In the genomic region with DNA sequence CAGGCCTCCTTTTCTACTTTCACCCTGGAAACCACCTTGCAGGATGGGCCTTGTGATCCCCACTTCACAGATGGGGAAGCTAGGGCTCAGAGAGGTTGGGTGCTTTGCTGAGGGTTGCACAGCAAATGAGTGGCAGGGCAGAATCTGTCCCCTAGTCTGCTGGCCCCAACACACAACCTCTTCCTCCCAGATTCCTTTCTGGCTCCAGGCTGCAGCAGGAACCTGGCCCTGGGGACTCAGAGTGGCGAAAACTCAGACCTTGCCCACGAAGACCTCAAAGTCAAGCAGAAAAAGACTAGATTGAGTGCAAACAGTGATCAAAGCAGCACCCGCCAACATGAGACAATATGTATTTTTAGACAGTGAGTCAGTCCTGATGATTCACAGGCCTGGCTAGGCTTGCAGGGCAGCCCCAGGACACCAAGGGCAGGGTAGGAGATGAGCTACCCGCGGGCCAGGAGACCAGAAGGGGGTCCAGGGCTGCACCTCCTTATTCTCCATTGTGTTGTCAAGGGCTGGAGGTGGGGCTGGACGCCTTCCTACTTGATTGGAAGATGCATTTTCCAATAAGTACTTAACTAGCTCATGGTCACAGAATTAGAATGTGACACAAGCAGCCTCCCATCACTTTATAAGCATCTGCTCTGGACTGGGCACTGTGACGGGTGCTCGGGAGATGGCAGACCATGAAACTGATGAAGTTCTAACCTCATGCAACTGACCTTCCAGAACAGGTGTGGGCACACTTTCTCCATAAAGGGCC, we compare ENCODE assay signal across 1 cellular context.
TF ChIP-seq lines count a peak whose summit lies in the region.

No MANE protein-coding gene starts in this region.

TF ChIP-seq in HepG2, 621 proteins besides CTCF, POLR2A, EP300 and RAD21 (continued from another document and continues in another):
- TF ChIP-seq TBX2 (CRISPR knock-in tag; IDR thresholded peaks at IDR 0.05; ENCODE audit: borderline replicate concordance) (peak; percentile 40; the same call in 1 of the 2 replicates), HMGA1 (CRISPR knock-in tag; conservative IDR thresholded peaks at IDR 0.05) (no peak), DPF2 (CRISPR knock-in tag; IDR thresholded peaks at IDR 0.05; ENCODE audit: borderline replicate concordance, low read depth) (peak; percentile 47; the same call in 1 of the 2 replicates), FOXA3 (CRISPR knock-in tag; IDR thresholded peaks at IDR 0.05) (peak; percentile 64), SOX6 (IDR thresholded peaks at IDR 0.05) (no peak), SOX6 (CRISPR knock-in tag; IDR thresholded peaks at IDR 0.05) (peak; percentile 77), ATF7 (IDR thresholded peaks at IDR 0.05) (peak; percentile 31; the same call in 1 of the 2 replicates), ATF7 (CRISPR knock-in tag; IDR thresholded peaks at IDR 0.05) (0 out of 2 replicates have a peak, but pooled peaks have one; percentile 65), ZFP62 (CRISPR knock-in tag; IDR thresholded peaks at IDR 0.05) (no peak), KDM1A (CRISPR knock-in tag; IDR thresholded peaks at IDR 0.05) (peak; percentile 85), ZNF629 (CRISPR knock-in tag; conservative IDR thresholded peaks at IDR 0.05) (peak; percentile 63), SP4 (CRISPR knock-in tag; IDR thresholded peaks at IDR 0.05) (no peak), SIX4 (CRISPR knock-in tag; IDR thresholded peaks at IDR 0.05) (no peak), ZFP36 (IDR thresholded peaks at IDR 0.05; ENCODE audit: borderline replicate concordance, low read depth, low read length, partially characterized antibody) (peak; percentile 92), NR2C2 (CRISPR knock-in tag; IDR thresholded peaks at IDR 0.05; ENCODE audit: borderline replicate concordance) (no peak), CCAR2 (optimal IDR thresholded peaks at IDR 0.05; ENCODE audit: low read depth, low read length) (no peak), WIZ (CRISPR knock-in tag; IDR thresholded peaks at IDR 0.05) (no peak), ZMYM4 (CRISPR knock-in tag; IDR thresholded peaks at IDR 0.05) (no peak), KLF6 (CRISPR knock-in tag; IDR thresholded peaks at IDR 0.05) (no peak), RFX1 (IDR thresholded peaks at IDR 0.05) (no peak), ZNF260 (CRISPR knock-in tag; IDR thresholded peaks at IDR 0.05; ENCODE audit: borderline replicate concordance, low read depth) (no peak), ZNF761 (CRISPR knock-in tag; conservative IDR thresholded peaks at IDR 0.05) (no peak), ZNF773 (CRISPR knock-in tag; IDR thresholded peaks at IDR 0.05; ENCODE audit: borderline replicate concordance) (no peak), HHEX (CRISPR knock-in tag; IDR thresholded peaks at IDR 0.05) (no peak), FOSL1 (CRISPR knock-in tag; IDR thresholded peaks at IDR 0.05; ENCODE audit: borderline replicate concordance) (0 out of 2 replicates have a peak, but pooled peaks have one; percentile 61), ISL2 (CRISPR knock-in tag; IDR thresholded peaks at IDR 0.05) (0 out of 2 replicates have a peak, but pooled peaks have one; percentile 21), TCF7 (IDR thresholded peaks at IDR 0.05; ENCODE audit: low read depth) (peak; percentile 83), NR2F6 (IDR thresholded peaks at IDR 0.05) (no peak), NR2F6 (CRISPR knock-in tag; IDR thresholded peaks at IDR 0.05) (peak; percentile 39; the same call in 1 of the 2 replicates), ZNF83 (CRISPR knock-in tag; IDR thresholded peaks at IDR 0.05; ENCODE audit: borderline replicate concordance) (no peak), HDAC1 (CRISPR knock-in tag; IDR thresholded peaks at IDR 0.05) (peak; percentile 29; the same call in 1 of the 2 replicates), RARA (CRISPR knock-in tag; IDR thresholded peaks at IDR 0.05) (peak; percentile 67), ZNF644 (CRISPR knock-in tag; IDR thresholded peaks at IDR 0.05; ENCODE audit: low read depth) (peak; percentile 50; the same call in 1 of the 2 replicates), SMARCE1 (IDR thresholded peaks at IDR 0.05; ENCODE audit: borderline replicate concordance) (no peak), ZNF441 (CRISPR knock-in tag; IDR thresholded peaks at IDR 0.05; ENCODE audit: borderline replicate concordance) (no peak), ZNF768 (CRISPR knock-in tag; IDR thresholded peaks at IDR 0.05) (peak; percentile 100), JUND (CRISPR knock-in tag; IDR thresholded peaks at IDR 0.05) (peak; percentile 73), RFXANK (CRISPR knock-in tag; IDR thresholded peaks at IDR 0.05) (no peak), ZNF282 (IDR thresholded peaks at IDR 0.05; ENCODE audit: partially characterized antibody) (no peak), GATAD2A (CRISPR knock-in tag; IDR thresholded peaks at IDR 0.05) (peak; percentile 73), ZIK1 (CRISPR knock-in tag; IDR thresholded peaks at IDR 0.05; ENCODE audit: borderline replicate concordance, low read depth) (no peak)
- TF ChIP-seq, protein P1, sequence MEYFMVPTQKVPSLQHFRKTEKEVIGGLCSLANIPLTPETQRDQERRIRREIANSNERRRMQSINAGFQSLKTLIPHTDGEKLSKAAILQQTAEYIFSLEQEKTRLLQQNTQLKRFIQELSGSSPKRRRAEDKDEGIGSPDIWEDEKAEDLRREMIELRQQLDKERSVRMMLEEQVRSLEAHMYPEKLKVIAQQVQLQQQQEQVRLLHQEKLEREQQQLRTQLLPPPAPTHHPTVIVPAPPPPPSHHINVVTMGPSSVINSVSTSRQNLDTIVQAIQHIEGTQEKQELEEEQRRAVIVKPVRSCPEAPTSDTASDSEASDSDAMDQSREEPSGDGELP (IDR thresholded peaks at IDR 0.05; ENCODE audit: borderline replicate concordance, low read depth): no peak
- TF ChIP-seq, protein P2, sequence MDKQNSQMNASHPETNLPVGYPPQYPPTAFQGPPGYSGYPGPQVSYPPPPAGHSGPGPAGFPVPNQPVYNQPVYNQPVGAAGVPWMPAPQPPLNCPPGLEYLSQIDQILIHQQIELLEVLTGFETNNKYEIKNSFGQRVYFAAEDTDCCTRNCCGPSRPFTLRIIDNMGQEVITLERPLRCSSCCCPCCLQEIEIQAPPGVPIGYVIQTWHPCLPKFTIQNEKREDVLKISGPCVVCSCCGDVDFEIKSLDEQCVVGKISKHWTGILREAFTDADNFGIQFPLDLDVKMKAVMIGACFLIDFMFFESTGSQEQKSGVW (CRISPR knock-in tag; IDR thresholded peaks at IDR 0.05; ENCODE audit: borderline replicate concordance): no peak
- TF ChIP-seq, protein P3, sequence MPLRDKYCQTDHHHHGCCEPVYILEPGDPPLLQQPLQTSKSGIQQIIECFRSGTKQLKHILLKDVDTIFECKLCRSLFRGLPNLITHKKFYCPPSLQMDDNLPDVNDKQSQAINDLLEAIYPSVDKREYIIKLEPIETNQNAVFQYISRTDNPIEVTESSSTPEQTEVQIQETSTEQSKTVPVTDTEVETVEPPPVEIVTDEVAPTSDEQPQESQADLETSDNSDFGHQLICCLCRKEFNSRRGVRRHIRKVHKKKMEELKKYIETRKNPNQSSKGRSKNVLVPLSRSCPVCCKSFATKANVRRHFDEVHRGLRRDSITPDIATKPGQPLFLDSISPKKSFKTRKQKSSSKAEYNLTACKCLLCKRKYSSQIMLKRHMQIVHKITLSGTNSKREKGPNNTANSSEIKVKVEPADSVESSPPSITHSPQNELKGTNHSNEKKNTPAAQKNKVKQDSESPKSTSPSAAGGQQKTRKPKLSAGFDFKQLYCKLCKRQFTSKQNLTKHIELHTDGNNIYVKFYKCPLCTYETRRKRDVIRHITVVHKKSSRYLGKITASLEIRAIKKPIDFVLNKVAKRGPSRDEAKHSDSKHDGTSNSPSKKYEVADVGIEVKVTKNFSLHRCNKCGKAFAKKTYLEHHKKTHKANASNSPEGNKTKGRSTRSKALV (CRISPR knock-in tag; IDR thresholded peaks at IDR 0.05): no peak
- TF ChIP-seq, protein P4, sequence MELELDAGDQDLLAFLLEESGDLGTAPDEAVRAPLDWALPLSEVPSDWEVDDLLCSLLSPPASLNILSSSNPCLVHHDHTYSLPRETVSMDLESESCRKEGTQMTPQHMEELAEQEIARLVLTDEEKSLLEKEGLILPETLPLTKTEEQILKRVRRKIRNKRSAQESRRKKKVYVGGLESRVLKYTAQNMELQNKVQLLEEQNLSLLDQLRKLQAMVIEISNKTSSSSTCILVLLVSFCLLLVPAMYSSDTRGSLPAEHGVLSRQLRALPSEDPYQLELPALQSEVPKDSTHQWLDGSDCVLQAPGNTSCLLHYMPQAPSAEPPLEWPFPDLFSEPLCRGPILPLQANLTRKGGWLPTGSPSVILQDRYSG (CRISPR knock-in tag; IDR thresholded peaks at IDR 0.05): no peak
- TF ChIP-seq, protein P5, sequence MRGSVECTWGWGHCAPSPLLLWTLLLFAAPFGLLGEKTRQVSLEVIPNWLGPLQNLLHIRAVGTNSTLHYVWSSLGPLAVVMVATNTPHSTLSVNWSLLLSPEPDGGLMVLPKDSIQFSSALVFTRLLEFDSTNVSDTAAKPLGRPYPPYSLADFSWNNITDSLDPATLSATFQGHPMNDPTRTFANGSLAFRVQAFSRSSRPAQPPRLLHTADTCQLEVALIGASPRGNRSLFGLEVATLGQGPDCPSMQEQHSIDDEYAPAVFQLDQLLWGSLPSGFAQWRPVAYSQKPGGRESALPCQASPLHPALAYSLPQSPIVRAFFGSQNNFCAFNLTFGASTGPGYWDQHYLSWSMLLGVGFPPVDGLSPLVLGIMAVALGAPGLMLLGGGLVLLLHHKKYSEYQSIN (CRISPR knock-in tag; IDR thresholded peaks at IDR 0.05; ENCODE audit: borderline replicate concordance): no peak
- TF ChIP-seq, protein P6, sequence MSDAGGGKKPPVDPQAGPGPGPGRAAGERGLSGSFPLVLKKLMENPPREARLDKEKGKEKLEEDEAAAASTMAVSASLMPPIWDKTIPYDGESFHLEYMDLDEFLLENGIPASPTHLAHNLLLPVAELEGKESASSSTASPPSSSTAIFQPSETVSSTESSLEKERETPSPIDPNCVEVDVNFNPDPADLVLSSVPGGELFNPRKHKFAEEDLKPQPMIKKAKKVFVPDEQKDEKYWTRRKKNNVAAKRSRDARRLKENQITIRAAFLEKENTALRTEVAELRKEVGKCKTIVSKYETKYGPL (CRISPR knock-in tag; IDR thresholded peaks at IDR 0.05): no peak
- TF ChIP-seq, protein P7, sequence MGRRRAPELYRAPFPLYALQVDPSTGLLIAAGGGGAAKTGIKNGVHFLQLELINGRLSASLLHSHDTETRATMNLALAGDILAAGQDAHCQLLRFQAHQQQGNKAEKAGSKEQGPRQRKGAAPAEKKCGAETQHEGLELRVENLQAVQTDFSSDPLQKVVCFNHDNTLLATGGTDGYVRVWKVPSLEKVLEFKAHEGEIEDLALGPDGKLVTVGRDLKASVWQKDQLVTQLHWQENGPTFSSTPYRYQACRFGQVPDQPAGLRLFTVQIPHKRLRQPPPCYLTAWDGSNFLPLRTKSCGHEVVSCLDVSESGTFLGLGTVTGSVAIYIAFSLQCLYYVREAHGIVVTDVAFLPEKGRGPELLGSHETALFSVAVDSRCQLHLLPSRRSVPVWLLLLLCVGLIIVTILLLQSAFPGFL (CRISPR knock-in tag; IDR thresholded peaks at IDR 0.05): no peak
- TF ChIP-seq, protein P8, sequence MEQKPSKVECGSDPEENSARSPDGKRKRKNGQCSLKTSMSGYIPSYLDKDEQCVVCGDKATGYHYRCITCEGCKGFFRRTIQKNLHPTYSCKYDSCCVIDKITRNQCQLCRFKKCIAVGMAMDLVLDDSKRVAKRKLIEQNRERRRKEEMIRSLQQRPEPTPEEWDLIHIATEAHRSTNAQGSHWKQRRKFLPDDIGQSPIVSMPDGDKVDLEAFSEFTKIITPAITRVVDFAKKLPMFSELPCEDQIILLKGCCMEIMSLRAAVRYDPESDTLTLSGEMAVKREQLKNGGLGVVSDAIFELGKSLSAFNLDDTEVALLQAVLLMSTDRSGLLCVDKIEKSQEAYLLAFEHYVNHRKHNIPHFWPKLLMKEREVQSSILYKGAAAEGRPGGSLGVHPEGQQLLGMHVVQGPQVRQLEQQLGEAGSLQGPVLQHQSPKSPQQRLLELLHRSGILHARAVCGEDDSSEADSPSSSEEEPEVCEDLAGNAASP (CRISPR knock-in tag; IDR thresholded peaks at IDR 0.05; ENCODE audit: borderline replicate concordance): peak; percentile 41; the same call in 1 of the 2 replicates
- TF ChIP-seq, protein P9, sequence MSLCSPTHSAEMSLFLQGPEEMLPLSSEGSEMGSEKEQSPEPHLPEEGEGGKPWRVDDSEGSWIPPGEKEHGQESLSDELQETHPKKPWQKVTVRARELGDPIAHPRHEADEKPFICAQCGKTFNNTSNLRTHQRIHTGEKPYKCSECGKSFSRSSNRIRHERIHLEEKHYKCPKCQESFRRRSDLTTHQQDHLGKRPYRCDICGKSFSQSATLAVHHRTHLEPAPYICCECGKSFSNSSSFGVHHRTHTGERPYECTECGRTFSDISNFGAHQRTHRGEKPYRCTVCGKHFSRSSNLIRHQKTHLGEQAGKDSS (CRISPR knock-in tag; IDR thresholded peaks at IDR 0.05; ENCODE audit: borderline replicate concordance, low read depth): no peak
- TF ChIP-seq, protein P10, sequence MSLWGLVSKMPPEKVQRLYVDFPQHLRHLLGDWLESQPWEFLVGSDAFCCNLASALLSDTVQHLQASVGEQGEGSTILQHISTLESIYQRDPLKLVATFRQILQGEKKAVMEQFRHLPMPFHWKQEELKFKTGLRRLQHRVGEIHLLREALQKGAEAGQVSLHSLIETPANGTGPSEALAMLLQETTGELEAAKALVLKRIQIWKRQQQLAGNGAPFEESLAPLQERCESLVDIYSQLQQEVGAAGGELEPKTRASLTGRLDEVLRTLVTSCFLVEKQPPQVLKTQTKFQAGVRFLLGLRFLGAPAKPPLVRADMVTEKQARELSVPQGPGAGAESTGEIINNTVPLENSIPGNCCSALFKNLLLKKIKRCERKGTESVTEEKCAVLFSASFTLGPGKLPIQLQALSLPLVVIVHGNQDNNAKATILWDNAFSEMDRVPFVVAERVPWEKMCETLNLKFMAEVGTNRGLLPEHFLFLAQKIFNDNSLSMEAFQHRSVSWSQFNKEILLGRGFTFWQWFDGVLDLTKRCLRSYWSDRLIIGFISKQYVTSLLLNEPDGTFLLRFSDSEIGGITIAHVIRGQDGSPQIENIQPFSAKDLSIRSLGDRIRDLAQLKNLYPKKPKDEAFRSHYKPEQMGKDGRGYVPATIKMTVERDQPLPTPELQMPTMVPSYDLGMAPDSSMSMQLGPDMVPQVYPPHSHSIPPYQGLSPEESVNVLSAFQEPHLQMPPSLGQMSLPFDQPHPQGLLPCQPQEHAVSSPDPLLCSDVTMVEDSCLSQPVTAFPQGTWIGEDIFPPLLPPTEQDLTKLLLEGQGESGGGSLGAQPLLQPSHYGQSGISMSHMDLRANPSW (CRISPR knock-in tag; IDR thresholded peaks at IDR 0.05; ENCODE audit: borderline replicate concordance): no peak
- TF ChIP-seq, protein P11, sequence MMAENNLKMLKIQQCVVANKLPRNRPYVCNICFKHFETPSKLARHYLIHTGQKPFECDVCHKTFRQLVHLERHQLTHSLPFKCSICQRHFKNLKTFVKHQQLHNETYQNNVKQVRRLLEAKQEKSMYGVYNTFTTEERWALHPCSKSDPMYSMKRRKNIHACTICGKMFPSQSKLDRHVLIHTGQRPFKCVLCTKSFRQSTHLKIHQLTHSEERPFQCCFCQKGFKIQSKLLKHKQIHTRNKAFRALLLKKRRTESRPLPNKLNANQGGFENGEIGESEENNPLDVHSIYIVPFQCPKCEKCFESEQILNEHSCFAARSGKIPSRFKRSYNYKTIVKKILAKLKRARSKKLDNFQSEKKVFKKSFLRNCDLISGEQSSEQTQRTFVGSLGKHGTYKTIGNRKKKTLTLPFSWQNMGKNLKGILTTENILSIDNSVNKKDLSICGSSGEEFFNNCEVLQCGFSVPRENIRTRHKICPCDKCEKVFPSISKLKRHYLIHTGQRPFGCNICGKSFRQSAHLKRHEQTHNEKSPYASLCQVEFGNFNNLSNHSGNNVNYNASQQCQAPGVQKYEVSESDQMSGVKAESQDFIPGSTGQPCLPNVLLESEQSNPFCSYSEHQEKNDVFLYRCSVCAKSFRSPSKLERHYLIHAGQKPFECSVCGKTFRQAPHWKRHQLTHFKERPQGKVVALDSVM (CRISPR knock-in tag; IDR thresholded peaks at IDR 0.05): no peak
